23 cellular contexts compared by ENCODE assay signal in the genomic region with DNA sequence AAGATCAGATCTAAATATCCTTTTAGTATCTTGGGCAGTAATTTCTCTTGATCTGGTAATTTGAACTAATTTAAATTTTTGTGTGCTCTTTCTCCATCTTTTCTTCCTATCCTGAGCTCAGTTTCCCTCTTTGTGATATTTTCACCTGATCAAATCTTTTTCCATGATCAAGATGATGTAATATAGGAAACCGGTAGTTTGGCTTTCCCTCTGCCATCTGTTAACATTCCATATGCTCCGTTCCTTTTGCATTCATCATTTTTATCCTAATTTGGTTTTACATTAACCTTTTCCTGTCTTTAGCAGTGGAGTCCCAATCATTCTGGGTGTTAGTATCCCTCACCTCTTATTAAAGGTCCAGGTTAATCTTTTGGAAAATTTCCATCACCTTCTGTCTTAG. TPM values are rescaled to one million over a fixed set of nuclear protein-coding genes. Genes with fewer than 3 reads are reported as not detected.
DNase-seq lines count a peak whose midpoint lies in the region; ATAC-seq and TF ChIP-seq lines count a peak whose summit lies in the region.
"Had no signal": no experiment of that assay in that cellular context is flagged by ENCODE, and none has a peak within 500 bp of the region (broad histone marks: within the 10 kb centered on the region; RNA-seq: fewer than 3 reads in every experiment).

No MANE protein-coding gene starts in this region.

- no peaks in the 10 kb centered on the region for H3K9me3 Mint-ChIP-seq in activated B cell treated with CpG ODN at 0.5 μM for 24 hours
- H3K9me3 Mint-ChIP-seq in stimulated activated memory B cell treated with anti-CD40 and anti-IgM and Interleukin-4, amounts not matched to agents 10 μg/mL and 1 μg/mL and 100 μg/mL, for 72 hours = peaks cover 3% of the 10 kb centered on the region
- H3K9me3 Mint-ChIP-seq: CD8-positive, alpha-beta memory T cell had no signal

- CTCF ChIA-PET in activated B cell treated with CpG ODN at 0.5 μM for 24 hours (lab: Charles Lee) = interaction anchor here (1.0 to 5.3 kb wide), 3 partner anchors 9 to 35 kb away, joined by 3 to 51 read pairs (median 3); no protein-coding TSS in a partner anchor

- no peak overlapping the region for H3K4me3 Mint-ChIP-seq in activated B cell treated with CpG ODN at 0.5 μM for 24 hours
- no peak overlapping the region for H3K4me3 Mint-ChIP-seq in stimulated activated memory B cell treated with anti-CD40 and anti-IgM and Interleukin-4, amounts not matched to agents 10 μg/mL and 1 μg/mL and 100 μg/mL, for 72 hours
- H3K4me3 Mint-ChIP-seq: CD14-positive monocyte; CD8-positive, alpha-beta memory T cell had no signal

- H3K4me1 Mint-ChIP-seq in activated B cell treated with CpG ODN at 0.5 μM for 24 hours = peaks cover 63% of the 10 kb centered on the region
- peaks cover 58% of the 10 kb centered on the region for H3K4me1 Mint-ChIP-seq in stimulated activated memory B cell treated with anti-CD40 and anti-IgM and Interleukin-4, amounts not matched to agents 10 μg/mL and 1 μg/mL and 100 μg/mL, for 72 hours

- TF ChIP-seq CTCF in activated B cell treated with CpG ODN at 0.5 μM for 24 hours (IDR thresholded peaks at IDR 0.05) = no peak

- ATAC-seq in activated B cell treated with CpG ODN at 0.5 μM for 24 hours (ENCODE audit: low read depth) (no peak), HG02973 (IDR thresholded peaks at IDR 0.05; ENCODE audit: unreplicated experiment) (no peak)
- ATAC-seq in stimulated activated memory B cell treated with anti-CD40 and anti-IgM and Interleukin-4, amounts not matched to agents 10 μg/mL and 1 μg/mL and 100 μg/mL, for 72 hours = no peak
- ATAC-seq: SK-N-SH treated with all-trans-retinoic acid at 6 μM for 48 hours had no signal

- DNase-seq in DMS 273 treated with DMSO at 0.1 percent for 48 hours (lab: John Stamatoyannopoulos, UW) = peak; percentile 48
- peak; percentile 22 for DNase-seq in NCI-H2171 (lab: John Stamatoyannopoulos, UW)
- no peak for DNase-seq in activated B cell treated with CpG ODN at 0.5 μM for 24 hours
- DNase-seq in central memory CD4-positive, alpha-beta T cell = no peak
- DNase-seq in epidermal melanocyte (ENCODE audit: insufficient read length, low spot score) = no peak
- DNase-seq: BE2C; CD8-positive, alpha-beta memory T cell; DMS153; DND-41; GM23248; H7; IMR-90; MG63; NCI-H1105 treated with DMSO at 0.1 percent for 48 hours; NCI-H146; NCI-H2029 treated with DMSO at 0.1 percent for 48 hours; NCI-H226; NCI-H510A; NCI-H748 treated with DMSO at 0.1 percent for 48 hours had no signal

- POLR2A ChIA-PET in activated B cell treated with CpG ODN at 0.5 μM for 24 hours (lab: Charles Lee) = interaction anchor here (3.8 to 4.3 kb wide), 2 partner anchors 35 to 74 kb away, joined by 26 to 58 read pairs; a partner anchor contains a TSS

- intact Hi-C loops in activated B cell treated with CpG ODN at 0.5 μM for 24 hours (cut with micrococcal nuclease) = loop anchor here (1.0 to 2.0 kb wide), 4 partner anchors 14 to 119 kb away; no protein-coding TSS in a partner anchor

- no peaks in the 10 kb centered on the region for H3K36me3 Mint-ChIP-seq in activated B cell treated with CpG ODN at 0.5 μM for 24 hours (ENCODE audit: low read depth)
- no peaks in the 10 kb centered on the region for H3K36me3 Mint-ChIP-seq in stimulated activated memory B cell treated with anti-CD40 and anti-IgM and Interleukin-4, amounts not matched to agents 10 μg/mL and 1 μg/mL and 100 μg/mL, for 72 hours
- H3K36me3 Mint-ChIP-seq: CD14-positive monocyte; CD8-positive, alpha-beta memory T cell had no signal

- H3K27me3 Mint-ChIP-seq in activated B cell treated with CpG ODN at 0.5 μM for 24 hours = no peaks in the 10 kb centered on the region
- H3K27me3 Mint-ChIP-seq in stimulated activated memory B cell treated with anti-CD40 and anti-IgM and Interleukin-4, amounts not matched to agents 10 μg/mL and 1 μg/mL and 100 μg/mL, for 72 hours = no peaks in the 10 kb centered on the region

- peak overlapping the region; percentile 90 for H3K27ac Mint-ChIP-seq in activated B cell treated with CpG ODN at 0.5 μM for 24 hours
- H3K27ac Mint-ChIP-seq in stimulated activated memory B cell treated with anti-CD40 and anti-IgM and Interleukin-4, amounts not matched to agents 10 μg/mL and 1 μg/mL and 100 μg/mL, for 72 hours = peak overlapping the region; percentile 95
- H3K27ac Mint-ChIP-seq: CD8-positive, alpha-beta memory T cell had no signal

RNA-seq across cellular contexts. Expression of a gene that starts 5.9 kb away (rescaled TPM):
- total RNA-seq in activated B cell treated with CpG ODN at 0.5 μM for 24 hours = 37.1 and 48.7 TPM in 2 replicates

RNA-seq across cellular contexts. Expression of a gene that starts 20.9 kb away (rescaled TPM):
- total RNA-seq in activated B cell treated with CpG ODN at 0.5 μM for 24 hours = 7.2 and 8.1 TPM in 2 replicates
- total RNA-seq: CD8-positive, alpha-beta memory T cell; GM23248; H7; IMR-90 had no signal

Comparison
In these comparisons a context has a peak if more than half of its experiments do, and no peak if none do; other contexts are left out.
1. DNase-seq: peak in DMS 273 treated with DMSO at 0.1 percent for 48 hours (single experiment) and NCI-H2171 (single experiment); none in activated B cell treated with CpG ODN at 0.5 μM for 24 hours (single experiment), central memory CD4-positive, alpha-beta T cell (single experiment) and epidermal melanocyte (single experiment).